Comparison of ENCODE assay signal across 19 cellular contexts in the genomic region with DNA sequence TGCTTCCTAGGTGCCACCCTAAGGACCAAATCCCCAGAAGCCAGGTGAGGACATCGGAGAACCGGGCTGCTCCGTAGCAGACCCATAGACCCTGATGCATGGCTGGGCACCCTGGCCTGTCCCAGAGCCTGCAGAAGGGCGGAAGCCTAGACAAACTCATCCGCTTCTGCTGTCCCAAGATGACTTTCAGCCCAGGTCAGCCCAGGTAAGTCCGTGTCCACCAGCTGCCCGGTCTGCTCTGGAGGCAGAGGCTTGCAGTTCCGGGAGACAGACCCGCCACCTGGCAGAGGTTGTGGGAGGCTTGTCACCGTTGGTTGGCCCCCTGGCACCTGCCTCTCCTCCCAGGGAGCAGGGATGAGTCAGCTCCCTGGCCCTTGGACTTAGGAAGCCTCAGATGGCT.
"Had no signal": no experiment of that assay in that cellular context is flagged by ENCODE, and none has a peak within 500 bp of the region (broad histone marks: within the 10 kb centered on the region; RNA-seq: fewer than 3 reads in every experiment).

No MANE protein-coding gene starts in this region.

- DNase-seq: activated CD4-positive, alpha-beta memory T cell treated with anti-CD3 and anti-CD28 coated beads for 36 hours; activated CD4-positive, CD25-positive, alpha-beta regulatory T cell treated with anti-CD3 and anti-CD28 coated beads, Interleukin-2, amount 50 U/mL, for 72 hours; activated CD8-positive, alpha-beta memory T cell treated with anti-CD3 and anti-CD28 coated beads, Interleukin-2, amount 50 U/mL, for 48 hours; central memory CD4-positive, alpha-beta T cell; cortex of kidney; effector memory CD4-positive, alpha-beta T cell; hippocampal formation; retina; SJCRH30; stimulated activated CD4-positive, alpha-beta T cell treated with anti-CD3 and anti-CD28 coated beads, Interleukin-1b, Interleukin-23, amount 100 ng/mL, for 48 hours; stimulated activated naive CD4-positive, alpha-beta T cell; substantia nigra; SW 1271 had no signal

- H3K4me1 ChIP-seq: parathyroid adenoma had no signal

- H3K9me3 Mint-ChIP-seq: activated naive CD4-positive, alpha-beta T cell treated with anti-CD3 and anti-CD28 coated beads, Interleukin-2, amount 50 U/mL, for 24 hours; T-helper 2 cell treated with Interferon-gamma antibody and Interleukin-4, amounts not matched to agents 5 μg/mL and 100 μg/mL, for 36 hours; type B pancreatic cell had no signal

- H3K36me3 Mint-ChIP-seq: neural progenitor cell had no signal

- H3K27me3 Mint-ChIP-seq: activated naive CD4-positive, alpha-beta T cell treated with anti-CD3 and anti-CD28 coated beads, Interleukin-2, amount 50 U/mL, for 24 hours; type B pancreatic cell had no signal

- H3K9ac ChIP-seq: neural progenitor cell, parathyroid adenoma had no signal

- H2AFZ ChIP-seq: neural progenitor cell, parathyroid adenoma had no signal

- H3K36me3 ChIP-seq: neural progenitor cell, SJCRH30 had no signal

- H3K4me2 ChIP-seq: neural progenitor cell had no signal

- H3K4me3 Mint-ChIP-seq: activated CD4-positive, alpha-beta memory T cell treated with anti-CD3 and anti-CD28 coated beads for 36 hours; activated naive CD4-positive, alpha-beta T cell treated with anti-CD3 and anti-CD28 coated beads, Interleukin-2, amount 50 U/mL, for 24 hours; T-helper 2 cell treated with Interferon-gamma antibody and Interleukin-4, amounts not matched to agents 5 μg/mL and 100 μg/mL, for 36 hours; type B pancreatic cell had no signal

- H3K27ac Mint-ChIP-seq: activated CD4-positive, alpha-beta memory T cell treated with anti-CD3 and anti-CD28 coated beads for 36 hours; activated naive CD4-positive, alpha-beta T cell treated with anti-CD3 and anti-CD28 coated beads, Interleukin-2, amount 50 U/mL, for 24 hours; neural progenitor cell; T-helper 2 cell treated with Interferon-gamma antibody and Interleukin-4, amounts not matched to agents 5 μg/mL and 100 μg/mL, for 36 hours; type B pancreatic cell had no signal

- H3K4me3 ChIP-seq: neural progenitor cell, SJCRH30 had no signal

- H3K27ac ChIP-seq: epithelial cell of prostate, neural progenitor cell, parathyroid adenoma, SJCRH30 had no signal

- H3K27me3 ChIP-seq: neural progenitor cell, SJCRH30 had no signal
